In the genomic region with DNA sequence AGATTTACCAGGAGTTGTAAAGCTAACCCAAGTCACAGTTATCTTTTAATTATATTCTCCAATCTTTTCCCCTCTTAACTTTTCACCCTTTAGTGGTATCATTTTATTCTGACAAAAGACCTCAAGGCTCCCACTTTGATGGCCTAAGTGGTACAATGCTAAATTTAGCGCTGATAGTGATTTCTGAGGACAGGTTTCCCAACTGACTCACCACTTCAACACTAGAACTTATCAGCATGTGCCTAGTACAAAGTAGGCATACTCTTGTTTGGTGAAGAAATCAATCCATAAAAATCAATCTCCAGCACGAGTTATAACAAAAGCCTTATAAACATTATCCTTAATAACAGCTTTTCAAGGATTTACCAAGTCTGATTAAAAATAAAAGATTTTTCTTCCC, we compare ENCODE assay signal across 19 cellular contexts.
"Had no signal": no experiment of that assay in that cellular context is flagged by ENCODE, and none has a peak within 500 bp of the region (broad histone marks: within the 10 kb centered on the region; RNA-seq: fewer than 3 reads in every experiment).

No MANE protein-coding gene starts in this region.

- FAIRE-seq: keratinocyte, urothelium cell line had no signal

- H3K36me3 ChIP-seq: ascending aorta, brain microvascular endothelial cell, tibial artery had no signal

- H3K27ac ChIP-seq: ascending aorta, brain microvascular endothelial cell, tibial artery, VCaP had no signal

- ATAC-seq: stimulated activated naive CD8-positive, alpha-beta T cell treated with anti-CD3 and anti-CD28 coated beads, Interleukin-15, amount 100 ng/mL, for 72 hours had no signal

- H3K9me3 Mint-ChIP-seq: activated naive CD4-positive, alpha-beta T cell treated with anti-CD3 and anti-CD28 coated beads, Interleukin-2, amount 50 U/mL, for 24 hours; stimulated activated naive CD8-positive, alpha-beta T cell treated with anti-CD3 and anti-CD28 coated beads, Interleukin-15, amount 100 ng/mL, for 72 hours had no signal

- H3K4me3 ChIP-seq: ascending aorta, tibial artery had no signal

- H3K27me3 ChIP-seq: ascending aorta, brain microvascular endothelial cell, tibial artery had no signal

- H3K4me3 Mint-ChIP-seq: activated naive CD4-positive, alpha-beta T cell treated with anti-CD3 and anti-CD28 coated beads, Interleukin-2, amount 50 U/mL, for 24 hours had no signal

- H3K27ac Mint-ChIP-seq: activated naive CD4-positive, alpha-beta T cell treated with anti-CD3 and anti-CD28 coated beads, Interleukin-2, amount 50 U/mL, for 24 hours had no signal

- H3K27me3 Mint-ChIP-seq: activated naive CD4-positive, alpha-beta T cell treated with anti-CD3 and anti-CD28 coated beads, Interleukin-2, amount 50 U/mL, for 24 hours; stimulated activated naive CD8-positive, alpha-beta T cell treated with anti-CD3 and anti-CD28 coated beads, Interleukin-15, amount 100 ng/mL, for 72 hours had no signal

- H3K9me3 ChIP-seq: ascending aorta, tibial artery had no signal

- DNase-seq: activated CD4-positive, alpha-beta T cell treated with anti-CD3 and anti-CD28 coated beads for 1 hour; activated CD4-positive, alpha-beta T cell treated with anti-CD3 and anti-CD28 coated beads, Interleukin-2, amount 50 U/mL, for 1 hour; activated gamma-delta T cell treated with Interleukin-2 at 50 U/mL for 16 hours; activated T-cell treated with anti-CD3 and anti-CD28 coated beads, Interleukin-2, amount 50 U/mL, for 1 hour; brain microvascular endothelial cell; central memory CD4-positive, alpha-beta T cell; dermis blood vessel endothelial cell; effector CD8-positive, alpha-beta T cell; erythroblast; foreskin fibroblast; occipital lobe; stimulated activated CD4-positive, alpha-beta T cell treated with anti-CD3 and anti-CD28 coated beads, Interleukin-4, amount 100 ng/mL, for 4 hours; stimulated activated naive CD8-positive, alpha-beta T cell treated with anti-CD3 and anti-CD28 coated beads, Interleukin-15, amount 100 ng/mL, for 72 hours; tibial artery had no signal
